ENCODE assay signal across 22 cellular contexts in the genomic region with DNA sequence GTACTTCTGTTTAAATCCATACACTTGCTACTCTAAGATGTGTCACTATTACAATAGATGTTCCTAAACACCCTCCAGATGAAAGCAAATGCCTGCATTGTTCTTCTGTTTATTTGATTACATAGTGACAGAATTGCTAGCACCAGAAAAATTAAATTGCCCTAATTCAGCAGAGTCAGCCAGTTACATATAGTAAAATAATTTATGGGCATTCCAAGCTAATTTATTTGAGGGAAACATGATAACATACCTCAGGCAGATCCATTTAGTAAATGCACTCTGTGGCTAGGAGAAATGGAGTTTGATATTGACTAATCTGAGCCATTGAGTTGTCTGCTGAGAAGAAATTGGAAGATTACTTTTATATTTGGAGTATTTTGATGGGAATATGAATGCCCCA.
DNase-seq lines count a peak whose midpoint lies in the region; ATAC-seq and TF ChIP-seq lines count a peak whose summit lies in the region.
"Had no signal": no experiment of that assay in that cellular context is flagged by ENCODE, and none has a peak within 500 bp of the region (broad histone marks: within the 10 kb centered on the region; RNA-seq: fewer than 3 reads in every experiment).

No MANE protein-coding gene starts in this region.

- TF ChIP-seq CTCF in mammary epithelial cell (conservative IDR thresholded peaks at IDR 0.05 in 1 of 2, IDR thresholded peaks at IDR 0.05 in 1 of 2; ENCODE audit: extremely low read depth in 1 of 2, insufficient read depth in 1 of 2, low read depth in 1 of 2, low read length in 2 of 2) = no peak

- ATAC-seq in SK-N-SH treated with all-trans-retinoic acid at 6 μM for 48 hours = no peak
- ATAC-seq in HG03439 (IDR thresholded peaks at IDR 0.05; ENCODE audit: unreplicated experiment) = no peak
- ATAC-seq: GM12878 had no signal

- in situ Hi-C loops in mammary epithelial cell (cut with MboI; ENCODE audit: low sequenced_read_pairs in 2 of 2) = no loop called here

- no peaks in the 10 kb centered on the region for H3K79me2 ChIP-seq in mammary epithelial cell (ENCODE audit: insufficient read depth, low read length)

- no peaks in the 10 kb centered on the region for H3K36me3 ChIP-seq in mammary epithelial cell (ENCODE audit: insufficient read depth, low read length)
- H3K36me3 ChIP-seq: BE2C, BLaER1 had no signal

- H3K27me3 ChIP-seq in mammary epithelial cell (ENCODE audit: insufficient read depth, low read length) = no peaks in the 10 kb centered on the region
- H3K27me3 ChIP-seq: BE2C, BLaER1 had no signal

- no peak overlapping the region for H3K9ac ChIP-seq in mammary epithelial cell (ENCODE audit: insufficient read depth, low read length)
- H3K9ac ChIP-seq: BLaER1 had no signal

- CTCF ChIA-PET in mammary epithelial cell (lab: Charles Lee; ENCODE audit: low non-redundant PET) = no interaction called here

- intact Hi-C loops in mammary epithelial cell (cut with micrococcal nuclease) = no loop called here

- dilution Hi-C loops in mammary epithelial cell (cut with HindIII; ENCODE audit: low sequenced_read_pairs) = no loop called here

- H4K20me1 ChIP-seq in mammary epithelial cell (ENCODE audit: insufficient read depth, low read length) = no peaks in the 10 kb centered on the region
- H4K20me1 ChIP-seq: BLaER1 had no signal

- no TSS peak for BruUV-seq in mammary epithelial cell (replicated peaks; lab: Mats Ljungman, UMichigan)

- DNase-seq in NCI-H69 (lab: John Stamatoyannopoulos, UW) (peak; percentile 19), SK-N-DZ (ENCODE audit: low spot score) (peak; percentile 52), mammary epithelial cell (no peak)
- DNase-seq: 8988T; ACHN; BE2C; C1 segment of cervical spinal cord; CD4-positive, alpha-beta memory T cell; CD4-positive, CD25-positive, alpha-beta regulatory T cell; CD8-positive, alpha-beta memory T cell; COR-L47; DMS 273 treated with DMSO at 0.1 percent for 48 hours; DMS153; DMS53; DMS79; DND-41; EL; GDM1 had no signal

- no peak overlapping the region for H3K4me3 ChIP-seq in mammary epithelial cell (replicated peaks in 1 of 3; ENCODE audit: insufficient read depth in 1 of 3, low read depth in 2 of 3, low read length in 3 of 3)
- H3K4me3 ChIP-seq: BLaER1, GM12878 had no signal

- no peak overlapping the region for H3K4me2 ChIP-seq in mammary epithelial cell (ENCODE audit: insufficient read depth, low read depth, low read length)
- H3K4me2 ChIP-seq: BLaER1 had no signal

- no peaks in the 10 kb centered on the region for H3K9me3 ChIP-seq in mammary epithelial cell (replicated peaks; ENCODE audit: insufficient read depth, low read length)
- H3K9me3 ChIP-seq: BE2C had no signal

- no peak overlapping the region for H2AFZ ChIP-seq in mammary epithelial cell (ENCODE audit: low read depth, low read length)

- H3K4me1 ChIP-seq in mammary epithelial cell (ENCODE audit: insufficient read depth, low read length) = no peaks in the 10 kb centered on the region
- H3K4me1 ChIP-seq: BE2C had no signal

- no peak overlapping the region for H3K27ac ChIP-seq in mammary epithelial cell (ENCODE audit: insufficient read depth, low read depth, low read length)
- H3K27ac ChIP-seq: BLaER1 had no signal

TF ChIP-seq in SK-N-SH treated with all-trans-retinoic acid at 6 μM for 48 hours, 23 proteins besides CTCF, POLR2A, EP300 and RAD21:
- TF ChIP-seq ZNF70 (CRISPR knock-in tag; IDR thresholded peaks at IDR 0.05) = no peak
- TF ChIP-seq ZNF8 (CRISPR knock-in tag; IDR thresholded peaks at IDR 0.05) = no peak
- no peak for TF ChIP-seq ZNF565 (CRISPR knock-in tag; conservative IDR thresholded peaks at IDR 0.05; ENCODE audit: low read depth)
- TF ChIP-seq RARB (CRISPR knock-in tag; IDR thresholded peaks at IDR 0.05) = no peak
- no peak for TF ChIP-seq OSR1 (CRISPR knock-in tag; IDR thresholded peaks at IDR 0.05)
- peak; percentile 65 for TF ChIP-seq ISL1 (CRISPR knock-in tag; IDR thresholded peaks at IDR 0.05)
- 0 out of 2 replicates have a peak, but pooled peaks have one; percentile 42 for TF ChIP-seq TSHZ2 (CRISPR knock-in tag; IDR thresholded peaks at IDR 0.05)
- no peak for TF ChIP-seq TOX (CRISPR knock-in tag; IDR thresholded peaks at IDR 0.05; ENCODE audit: borderline replicate concordance)
- TF ChIP-seq, protein P1, sequence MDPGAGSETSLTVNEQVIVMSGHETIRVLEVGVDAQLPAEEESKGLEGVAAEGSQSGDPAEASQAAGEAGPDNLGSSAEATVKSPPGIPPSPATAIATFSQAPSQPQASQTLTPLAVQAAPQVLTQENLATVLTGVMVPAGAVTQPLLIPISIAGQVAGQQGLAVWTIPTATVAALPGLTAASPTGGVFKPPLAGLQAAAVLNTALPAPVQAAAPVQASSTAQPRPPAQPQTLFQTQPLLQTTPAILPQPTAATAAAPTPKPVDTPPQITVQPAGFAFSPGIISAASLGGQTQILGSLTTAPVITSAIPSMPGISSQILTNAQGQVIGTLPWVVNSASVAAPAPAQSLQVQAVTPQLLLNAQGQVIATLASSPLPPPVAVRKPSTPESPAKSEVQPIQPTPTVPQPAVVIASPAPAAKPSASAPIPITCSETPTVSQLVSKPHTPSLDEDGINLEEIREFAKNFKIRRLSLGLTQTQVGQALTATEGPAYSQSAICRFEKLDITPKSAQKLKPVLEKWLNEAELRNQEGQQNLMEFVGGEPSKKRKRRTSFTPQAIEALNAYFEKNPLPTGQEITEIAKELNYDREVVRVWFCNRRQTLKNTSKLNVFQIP (CRISPR knock-in tag; IDR thresholded peaks at IDR 0.05; ENCODE audit: borderline replicate concordance, low read depth) = no peak
- no peak for TF ChIP-seq GLIS3 (CRISPR knock-in tag; IDR thresholded peaks at IDR 0.05)
TF ChIP-seq in SK-N-SH treated with all-trans-retinoic acid at 6 μM for 48 hours: peak in this region for 2.
